ENCODE assay signal across 8 cellular contexts in the genomic region with DNA sequence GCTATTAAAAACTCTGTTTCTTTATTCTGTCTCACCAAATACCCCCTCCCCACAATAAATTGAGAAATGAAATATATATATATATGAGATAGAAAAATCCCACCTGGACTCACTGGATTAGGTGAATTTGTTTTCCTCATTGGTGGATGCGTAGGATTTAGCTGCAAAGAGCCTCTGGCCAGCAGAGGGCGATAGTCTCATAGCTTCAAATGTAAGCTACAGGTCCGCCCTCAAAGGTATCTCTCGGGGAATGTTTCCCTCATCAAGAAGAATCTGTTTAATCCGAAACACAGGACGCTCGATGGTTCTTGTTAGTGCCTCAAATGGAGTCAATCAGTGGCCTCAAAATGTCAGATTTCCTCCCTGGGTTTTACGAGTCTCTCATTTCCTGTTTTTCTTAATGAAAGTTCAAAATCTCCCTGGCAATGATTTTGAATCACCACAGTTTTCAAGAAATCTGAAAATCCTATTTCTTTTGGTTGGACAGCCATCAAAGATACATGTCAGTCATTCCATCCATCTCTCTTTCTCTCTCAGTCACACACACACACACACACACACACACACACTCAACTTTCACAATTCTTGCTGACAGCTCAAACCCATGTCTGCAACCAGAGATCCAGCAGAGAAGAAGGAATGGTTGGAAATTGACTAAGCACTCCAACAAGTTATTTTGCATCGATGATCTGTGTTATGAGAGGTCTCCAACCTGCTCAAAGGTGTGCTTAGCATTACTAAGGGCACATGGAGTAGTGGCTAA. TPM values are rescaled to one million over a fixed set of nuclear protein-coding genes. Genes with fewer than 3 reads are reported as not detected.
DNase-seq lines count a peak whose midpoint lies in the region; ATAC-seq lines count a peak whose summit lies in the region.

No MANE protein-coding gene starts in this region.

- H3K27ac Mint-ChIP-seq in activated CD4-positive, alpha-beta memory T cell treated with anti-CD3 and anti-CD28 coated beads for 36 hours, result no peak overlapping the region

- peak; percentile 38 for DNase-seq in Caki2 (ENCODE audit: low read depth)
- DNase-seq in NCI-H526 (lab: John Stamatoyannopoulos, UW), result peak; percentile 33 to 82
- peak; percentile 83 for DNase-seq in activated CD4-positive, alpha-beta memory T cell treated with anti-CD3 and anti-CD28 coated beads for 36 hours
- DNase-seq in effector CD4-positive, alpha-beta T cell, result peak; percentile 69
- peak; percentile 56 for DNase-seq in midbrain (lab: John Stamatoyannopoulos, UW)
- DNase-seq in stimulated activated CD8-positive, alpha-beta memory T cell treated with anti-CD3 and anti-CD28 coated beads, Interleukin-2, amount 100 ng/mL, for 48 hours (ENCODE audit: low read depth in 2 of 2), result peak; percentile 61 to 67

- peaks cover 28% of the 10 kb centered on the region for H3K4me1 Mint-ChIP-seq in activated CD4-positive, alpha-beta memory T cell treated with anti-CD3 and anti-CD28 coated beads for 36 hours (ENCODE audit: low read depth)

- in situ Hi-C loops in Caki2 (cut with HindIII; ENCODE audit: low pct_unique_long_range_greater_than_20kb, low sequenced_read_pairs), result no loop called here

- CTCF ChIA-PET in activated CD4-positive, alpha-beta memory T cell treated with anti-CD3 and anti-CD28 coated beads for 36 hours (lab: Charles Lee), result interaction anchor here (0.5 to 6.8 kb wide), 42 partner anchors 9 to 917 kb away, joined by 3 to 70 read pairs (median 4); a partner anchor contains a TSS

- H3K27me3 Mint-ChIP-seq in activated CD4-positive, alpha-beta memory T cell treated with anti-CD3 and anti-CD28 coated beads for 36 hours, result peaks cover 23% of the 10 kb centered on the region

- H3K9me3 Mint-ChIP-seq in activated CD4-positive, alpha-beta memory T cell treated with anti-CD3 and anti-CD28 coated beads for 36 hours, result no peaks in the 10 kb centered on the region

- H3K4me3 Mint-ChIP-seq in activated CD4-positive, alpha-beta memory T cell treated with anti-CD3 and anti-CD28 coated beads for 36 hours, result no peak overlapping the region

- peak; percentile 63 for ATAC-seq in HG02759 (IDR thresholded peaks at IDR 0.05; ENCODE audit: unreplicated experiment)
- ATAC-seq in GM21717 (IDR thresholded peaks at IDR 0.05; ENCODE audit: unreplicated experiment), result no peak

- H3K36me3 Mint-ChIP-seq in activated CD4-positive, alpha-beta memory T cell treated with anti-CD3 and anti-CD28 coated beads for 36 hours, result no peaks in the 10 kb centered on the region

- intact Hi-C loops in activated CD4-positive, alpha-beta memory T cell treated with anti-CD3 and anti-CD28 coated beads for 36 hours (cut with micrococcal nuclease), result loop anchor here (1.0 to 10.0 kb wide), 6 partner anchors 58 to 917 kb away; a partner anchor contains a TSS

- POLR2A ChIA-PET in activated CD4-positive, alpha-beta memory T cell treated with anti-CD3 and anti-CD28 coated beads for 36 hours (lab: Charles Lee), result interaction anchor here (1.9 kb wide), 1 partner anchor 186 kb away, joined by 5 read pairs; a partner anchor contains a TSS

RNA-seq across cellular contexts. Expression of a gene that starts 13.9 kb away (rescaled TPM):
- total RNA-seq in Caki2 (2014; rRNA removed; shearing (Covaris generic); ENCODE audit: low replicate concordance), result 0.47 TPM in 1 of 2 replicates, not detected in the other
- under 1 TPM; 0.69 to 0.94 TPM for total RNA-seq in activated CD4-positive, alpha-beta memory T cell treated with anti-CD3 and anti-CD28 coated beads for 36 hours
